In the genomic region with DNA sequence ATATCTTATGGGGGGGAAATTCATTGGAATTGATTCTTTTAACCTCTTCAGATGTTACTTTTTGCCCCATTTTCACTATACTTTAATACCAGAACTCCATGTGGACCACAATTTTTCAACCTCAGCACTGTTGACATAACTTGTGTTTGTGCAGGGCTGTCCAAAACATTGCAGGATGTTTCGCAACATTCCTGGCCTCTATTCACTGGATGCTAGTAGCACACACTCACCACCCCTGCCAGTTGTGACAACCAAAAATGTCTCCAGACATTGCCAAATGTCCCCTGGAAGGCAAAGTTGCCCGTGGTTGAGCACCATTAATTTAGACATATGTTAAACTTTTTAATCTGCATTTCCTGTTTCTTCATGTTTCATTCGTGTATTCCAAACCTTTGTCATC, we compare ENCODE assay signal across 1 cellular context.
TF ChIP-seq lines count a peak whose summit lies in the region.

No MANE protein-coding gene starts in this region.

TF ChIP-seq in HepG2, 621 proteins besides CTCF, POLR2A, EP300 and RAD21 (continued from another document and continues in another):
- TF ChIP-seq, protein P1, sequence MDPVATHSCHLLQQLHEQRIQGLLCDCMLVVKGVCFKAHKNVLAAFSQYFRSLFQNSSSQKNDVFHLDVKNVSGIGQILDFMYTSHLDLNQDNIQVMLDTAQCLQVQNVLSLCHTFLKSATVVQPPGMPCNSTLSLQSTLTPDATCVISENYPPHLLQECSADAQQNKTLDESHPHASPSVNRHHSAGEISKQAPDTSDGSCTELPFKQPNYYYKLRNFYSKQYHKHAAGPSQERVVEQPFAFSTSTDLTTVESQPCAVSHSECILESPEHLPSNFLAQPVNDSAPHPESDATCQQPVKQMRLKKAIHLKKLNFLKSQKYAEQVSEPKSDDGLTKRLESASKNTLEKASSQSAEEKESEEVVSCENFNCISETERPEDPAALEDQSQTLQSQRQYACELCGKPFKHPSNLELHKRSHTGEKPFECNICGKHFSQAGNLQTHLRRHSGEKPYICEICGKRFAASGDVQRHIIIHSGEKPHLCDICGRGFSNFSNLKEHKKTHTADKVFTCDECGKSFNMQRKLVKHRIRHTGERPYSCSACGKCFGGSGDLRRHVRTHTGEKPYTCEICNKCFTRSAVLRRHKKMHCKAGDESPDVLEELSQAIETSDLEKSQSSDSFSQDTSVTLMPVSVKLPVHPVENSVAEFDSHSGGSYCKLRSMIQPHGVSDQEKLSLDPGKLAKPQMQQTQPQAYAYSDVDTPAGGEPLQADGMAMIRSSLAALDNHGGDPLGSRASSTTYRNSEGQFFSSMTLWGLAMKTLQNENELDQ (CRISPR knock-in tag; IDR thresholded peaks at IDR 0.05; ENCODE audit: borderline replicate concordance) = no peak
- TF ChIP-seq NCOA2 (CRISPR knock-in tag; IDR thresholded peaks at IDR 0.05) = peak; percentile 34; the same call in 1 of the 2 replicates
- no peak for TF ChIP-seq MAFG (CRISPR knock-in tag; IDR thresholded peaks at IDR 0.05)
- TF ChIP-seq HHEX (CRISPR knock-in tag; IDR thresholded peaks at IDR 0.05) = no peak
- TF ChIP-seq ZNF331 (CRISPR knock-in tag; IDR thresholded peaks at IDR 0.05) = peak; percentile 37; the same call in 1 of the 2 replicates
- peak; percentile 59; the same call in 1 of the 2 replicates for TF ChIP-seq FOXJ3 (CRISPR knock-in tag; IDR thresholded peaks at IDR 0.05; ENCODE audit: borderline replicate concordance)
- TF ChIP-seq GATAD2A (CRISPR knock-in tag; IDR thresholded peaks at IDR 0.05) = peak; percentile 63
- TF ChIP-seq NFKBIZ (CRISPR knock-in tag; IDR thresholded peaks at IDR 0.05) = no peak
- TF ChIP-seq HNF4A (CRISPR knock-in tag; IDR thresholded peaks at IDR 0.05) = peak; percentile 27; the same call in 1 of the 2 replicates
- TF ChIP-seq ETV5 (CRISPR knock-in tag; IDR thresholded peaks at IDR 0.05; ENCODE audit: borderline replicate concordance) = peak; percentile 69; the same call in 1 of the 2 replicates
- TF ChIP-seq, protein P2, sequence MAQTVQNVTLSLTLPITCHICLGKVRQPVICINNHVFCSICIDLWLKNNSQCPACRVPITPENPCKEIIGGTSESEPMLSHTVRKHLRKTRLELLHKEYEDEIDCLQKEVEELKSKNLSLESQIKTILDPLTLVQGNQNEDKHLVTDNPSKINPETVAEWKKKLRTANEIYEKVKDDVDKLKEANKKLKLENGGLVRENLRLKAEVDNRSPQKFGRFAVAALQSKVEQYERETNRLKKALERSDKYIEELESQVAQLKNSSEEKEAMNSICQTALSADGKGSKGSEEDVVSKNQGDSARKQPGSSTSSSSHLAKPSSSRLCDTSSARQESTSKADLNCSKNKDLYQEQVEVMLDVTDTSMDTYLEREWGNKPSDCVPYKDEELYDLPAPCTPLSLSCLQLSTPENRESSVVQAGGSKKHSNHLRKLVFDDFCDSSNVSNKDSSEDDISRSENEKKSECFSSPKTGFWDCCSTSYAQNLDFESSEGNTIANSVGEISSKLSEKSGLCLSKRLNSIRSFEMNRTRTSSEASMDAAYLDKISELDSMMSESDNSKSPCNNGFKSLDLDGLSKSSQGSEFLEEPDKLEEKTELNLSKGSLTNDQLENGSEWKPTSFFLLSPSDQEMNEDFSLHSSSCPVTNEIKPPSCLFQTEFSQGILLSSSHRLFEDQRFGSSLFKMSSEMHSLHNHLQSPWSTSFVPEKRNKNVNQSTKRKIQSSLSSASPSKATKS (CRISPR knock-in tag; IDR thresholded peaks at IDR 0.05) = no peak
- TF ChIP-seq, protein P3, sequence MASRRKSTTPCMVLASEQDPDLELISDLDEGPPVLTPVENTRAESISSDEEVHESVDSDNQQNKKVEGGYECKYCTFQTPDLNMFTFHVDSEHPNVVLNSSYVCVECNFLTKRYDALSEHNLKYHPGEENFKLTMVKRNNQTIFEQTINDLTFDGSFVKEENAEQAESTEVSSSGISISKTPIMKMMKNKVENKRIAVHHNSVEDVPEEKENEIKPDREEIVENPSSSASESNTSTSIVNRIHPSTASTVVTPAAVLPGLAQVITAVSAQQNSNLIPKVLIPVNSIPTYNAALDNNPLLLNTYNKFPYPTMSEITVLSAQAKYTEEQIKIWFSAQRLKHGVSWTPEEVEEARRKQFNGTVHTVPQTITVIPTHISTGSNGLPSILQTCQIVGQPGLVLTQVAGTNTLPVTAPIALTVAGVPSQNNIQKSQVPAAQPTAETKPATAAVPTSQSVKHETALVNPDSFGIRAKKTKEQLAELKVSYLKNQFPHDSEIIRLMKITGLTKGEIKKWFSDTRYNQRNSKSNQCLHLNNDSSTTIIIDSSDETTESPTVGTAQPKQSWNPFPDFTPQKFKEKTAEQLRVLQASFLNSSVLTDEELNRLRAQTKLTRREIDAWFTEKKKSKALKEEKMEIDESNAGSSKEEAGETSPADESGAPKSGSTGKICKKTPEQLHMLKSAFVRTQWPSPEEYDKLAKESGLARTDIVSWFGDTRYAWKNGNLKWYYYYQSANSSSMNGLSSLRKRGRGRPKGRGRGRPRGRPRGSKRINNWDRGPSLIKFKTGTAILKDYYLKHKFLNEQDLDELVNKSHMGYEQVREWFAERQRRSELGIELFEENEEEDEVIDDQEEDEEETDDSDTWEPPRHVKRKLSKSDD (CRISPR knock-in tag; IDR thresholded peaks at IDR 0.05; ENCODE audit: low read depth) = no peak
- TF ChIP-seq ARNTL (CRISPR knock-in tag; IDR thresholded peaks at IDR 0.05) = no peak
- TF ChIP-seq POLR2AphosphoS2 (IDR thresholded peaks at IDR 0.05; ENCODE audit: low read depth, low read length) = no peak
- TF ChIP-seq, protein P4, sequence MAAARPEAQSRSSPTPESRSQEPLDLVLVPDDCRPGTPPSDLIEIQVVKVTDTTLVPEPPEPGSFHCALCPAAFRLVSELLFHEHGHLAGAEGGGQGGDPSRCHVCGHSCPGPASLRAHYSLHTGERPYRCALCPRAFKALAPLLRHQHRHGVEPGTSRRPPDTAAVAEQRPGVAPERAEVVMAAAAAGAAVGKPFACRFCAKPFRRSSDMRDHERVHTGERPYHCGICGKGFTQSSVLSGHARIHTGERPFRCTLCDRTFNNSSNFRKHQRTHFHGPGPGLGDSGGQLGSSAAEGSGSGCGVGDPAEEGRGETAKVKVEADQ (CRISPR knock-in tag; IDR thresholded peaks at IDR 0.05; ENCODE audit: borderline replicate concordance) = no peak
- TF ChIP-seq, protein P5, sequence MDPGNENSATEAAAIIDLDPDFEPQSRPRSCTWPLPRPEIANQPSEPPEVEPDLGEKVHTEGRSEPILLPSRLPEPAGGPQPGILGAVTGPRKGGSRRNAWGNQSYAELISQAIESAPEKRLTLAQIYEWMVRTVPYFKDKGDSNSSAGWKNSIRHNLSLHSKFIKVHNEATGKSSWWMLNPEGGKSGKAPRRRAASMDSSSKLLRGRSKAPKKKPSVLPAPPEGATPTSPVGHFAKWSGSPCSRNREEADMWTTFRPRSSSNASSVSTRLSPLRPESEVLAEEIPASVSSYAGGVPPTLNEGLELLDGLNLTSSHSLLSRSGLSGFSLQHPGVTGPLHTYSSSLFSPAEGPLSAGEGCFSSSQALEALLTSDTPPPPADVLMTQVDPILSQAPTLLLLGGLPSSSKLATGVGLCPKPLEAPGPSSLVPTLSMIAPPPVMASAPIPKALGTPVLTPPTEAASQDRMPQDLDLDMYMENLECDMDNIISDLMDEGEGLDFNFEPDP (CRISPR knock-in tag; conservative IDR thresholded peaks at IDR 0.05) = no peak
- TF ChIP-seq, protein P6, sequence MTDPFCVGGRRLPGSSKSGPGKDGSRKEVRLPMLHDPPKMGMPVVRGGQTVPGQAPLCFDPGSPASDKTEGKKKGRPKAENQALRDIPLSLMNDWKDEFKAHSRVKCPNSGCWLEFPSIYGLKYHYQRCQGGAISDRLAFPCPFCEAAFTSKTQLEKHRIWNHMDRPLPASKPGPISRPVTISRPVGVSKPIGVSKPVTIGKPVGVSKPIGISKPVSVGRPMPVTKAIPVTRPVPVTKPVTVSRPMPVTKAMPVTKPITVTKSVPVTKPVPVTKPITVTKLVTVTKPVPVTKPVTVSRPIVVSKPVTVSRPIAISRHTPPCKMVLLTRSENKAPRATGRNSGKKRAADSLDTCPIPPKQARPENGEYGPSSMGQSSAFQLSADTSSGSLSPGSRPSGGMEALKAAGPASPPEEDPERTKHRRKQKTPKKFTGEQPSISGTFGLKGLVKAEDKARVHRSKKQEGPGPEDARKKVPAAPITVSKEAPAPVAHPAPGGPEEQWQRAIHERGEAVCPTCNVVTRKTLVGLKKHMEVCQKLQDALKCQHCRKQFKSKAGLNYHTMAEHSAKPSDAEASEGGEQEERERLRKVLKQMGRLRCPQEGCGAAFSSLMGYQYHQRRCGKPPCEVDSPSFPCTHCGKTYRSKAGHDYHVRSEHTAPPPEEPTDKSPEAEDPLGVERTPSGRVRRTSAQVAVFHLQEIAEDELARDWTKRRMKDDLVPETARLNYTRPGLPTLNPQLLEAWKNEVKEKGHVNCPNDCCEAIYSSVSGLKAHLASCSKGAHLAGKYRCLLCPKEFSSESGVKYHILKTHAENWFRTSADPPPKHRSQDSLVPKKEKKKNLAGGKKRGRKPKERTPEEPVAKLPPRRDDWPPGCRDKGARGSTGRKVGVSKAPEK (CRISPR knock-in tag; IDR thresholded peaks at IDR 0.05; ENCODE audit: borderline replicate concordance) = no peak
- peak; percentile 77 for TF ChIP-seq TEAD3 (CRISPR knock-in tag; optimal IDR thresholded peaks at IDR 0.05; ENCODE audit: borderline replicate concordance)
- no peak for TF ChIP-seq ISL2 (CRISPR knock-in tag; IDR thresholded peaks at IDR 0.05)
- TF ChIP-seq, protein P7, sequence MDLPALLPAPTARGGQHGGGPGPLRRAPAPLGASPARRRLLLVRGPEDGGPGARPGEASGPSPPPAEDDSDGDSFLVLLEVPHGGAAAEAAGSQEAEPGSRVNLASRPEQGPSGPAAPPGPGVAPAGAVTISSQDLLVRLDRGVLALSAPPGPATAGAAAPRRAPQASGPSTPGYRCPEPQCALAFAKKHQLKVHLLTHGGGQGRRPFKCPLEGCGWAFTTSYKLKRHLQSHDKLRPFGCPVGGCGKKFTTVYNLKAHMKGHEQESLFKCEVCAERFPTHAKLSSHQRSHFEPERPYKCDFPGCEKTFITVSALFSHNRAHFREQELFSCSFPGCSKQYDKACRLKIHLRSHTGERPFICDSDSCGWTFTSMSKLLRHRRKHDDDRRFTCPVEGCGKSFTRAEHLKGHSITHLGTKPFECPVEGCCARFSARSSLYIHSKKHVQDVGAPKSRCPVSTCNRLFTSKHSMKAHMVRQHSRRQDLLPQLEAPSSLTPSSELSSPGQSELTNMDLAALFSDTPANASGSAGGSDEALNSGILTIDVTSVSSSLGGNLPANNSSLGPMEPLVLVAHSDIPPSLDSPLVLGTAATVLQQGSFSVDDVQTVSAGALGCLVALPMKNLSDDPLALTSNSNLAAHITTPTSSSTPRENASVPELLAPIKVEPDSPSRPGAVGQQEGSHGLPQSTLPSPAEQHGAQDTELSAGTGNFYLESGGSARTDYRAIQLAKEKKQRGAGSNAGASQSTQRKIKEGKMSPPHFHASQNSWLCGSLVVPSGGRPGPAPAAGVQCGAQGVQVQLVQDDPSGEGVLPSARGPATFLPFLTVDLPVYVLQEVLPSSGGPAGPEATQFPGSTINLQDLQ (CRISPR knock-in tag; IDR thresholded peaks at IDR 0.05) = no peak
- TF ChIP-seq, protein P8, sequence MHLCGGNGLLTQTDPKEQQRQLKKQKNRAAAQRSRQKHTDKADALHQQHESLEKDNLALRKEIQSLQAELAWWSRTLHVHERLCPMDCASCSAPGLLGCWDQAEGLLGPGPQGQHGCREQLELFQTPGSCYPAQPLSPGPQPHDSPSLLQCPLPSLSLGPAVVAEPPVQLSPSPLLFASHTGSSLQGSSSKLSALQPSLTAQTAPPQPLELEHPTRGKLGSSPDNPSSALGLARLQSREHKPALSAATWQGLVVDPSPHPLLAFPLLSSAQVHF (CRISPR knock-in tag; IDR thresholded peaks at IDR 0.05) = no peak
- no peak for TF ChIP-seq SMARCE1 (IDR thresholded peaks at IDR 0.05; ENCODE audit: borderline replicate concordance)
- peak; percentile 17; the same call in 1 of the 2 replicates for TF ChIP-seq HDAC2 (CRISPR knock-in tag; IDR thresholded peaks at IDR 0.05)
- no peak for TF ChIP-seq RAD51 (IDR thresholded peaks at IDR 0.05; ENCODE audit: borderline replicate concordance)
- peak; percentile 35; the same call in 1 of the 2 replicates for TF ChIP-seq KDM1A (CRISPR knock-in tag; IDR thresholded peaks at IDR 0.05)
- TF ChIP-seq MXI1 (IDR thresholded peaks at IDR 0.05; ENCODE audit: borderline replicate concordance, low read depth, low read length) = no peak
- TF ChIP-seq, protein P9, sequence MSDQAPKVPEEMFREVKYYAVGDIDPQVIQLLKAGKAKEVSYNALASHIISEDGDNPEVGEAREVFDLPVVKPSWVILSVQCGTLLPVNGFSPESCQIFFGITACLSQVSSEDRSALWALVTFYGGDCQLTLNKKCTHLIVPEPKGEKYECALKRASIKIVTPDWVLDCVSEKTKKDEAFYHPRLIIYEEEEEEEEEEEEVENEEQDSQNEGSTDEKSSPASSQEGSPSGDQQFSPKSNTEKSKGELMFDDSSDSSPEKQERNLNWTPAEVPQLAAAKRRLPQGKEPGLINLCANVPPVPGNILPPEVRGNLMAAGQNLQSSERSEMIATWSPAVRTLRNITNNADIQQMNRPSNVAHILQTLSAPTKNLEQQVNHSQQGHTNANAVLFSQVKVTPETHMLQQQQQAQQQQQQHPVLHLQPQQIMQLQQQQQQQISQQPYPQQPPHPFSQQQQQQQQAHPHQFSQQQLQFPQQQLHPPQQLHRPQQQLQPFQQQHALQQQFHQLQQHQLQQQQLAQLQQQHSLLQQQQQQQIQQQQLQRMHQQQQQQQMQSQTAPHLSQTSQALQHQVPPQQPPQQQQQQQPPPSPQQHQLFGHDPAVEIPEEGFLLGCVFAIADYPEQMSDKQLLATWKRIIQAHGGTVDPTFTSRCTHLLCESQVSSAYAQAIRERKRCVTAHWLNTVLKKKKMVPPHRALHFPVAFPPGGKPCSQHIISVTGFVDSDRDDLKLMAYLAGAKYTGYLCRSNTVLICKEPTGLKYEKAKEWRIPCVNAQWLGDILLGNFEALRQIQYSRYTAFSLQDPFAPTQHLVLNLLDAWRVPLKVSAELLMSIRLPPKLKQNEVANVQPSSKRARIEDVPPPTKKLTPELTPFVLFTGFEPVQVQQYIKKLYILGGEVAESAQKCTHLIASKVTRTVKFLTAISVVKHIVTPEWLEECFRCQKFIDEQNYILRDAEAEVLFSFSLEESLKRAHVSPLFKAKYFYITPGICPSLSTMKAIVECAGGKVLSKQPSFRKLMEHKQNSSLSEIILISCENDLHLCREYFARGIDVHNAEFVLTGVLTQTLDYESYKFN (CRISPR knock-in tag; conservative IDR thresholded peaks at IDR 0.05) = 0 out of 2 replicates have a peak, but pooled peaks have one; percentile 19
- TF ChIP-seq FOXA1 (IDR thresholded peaks at IDR 0.05) = no peak
- peak; percentile 77 for TF ChIP-seq FOXA1 (CRISPR knock-in tag; IDR thresholded peaks at IDR 0.05)
- TF ChIP-seq CEBPB (IDR thresholded peaks at IDR 0.05; ENCODE audit: borderline replicate concordance, low read depth, low read length) = peak; percentile 97
- peak; percentile 36; the same call in 1 of the 2 replicates for TF ChIP-seq FOSL2 (CRISPR knock-in tag; IDR thresholded peaks at IDR 0.05)
- TF ChIP-seq RFXAP (CRISPR knock-in tag; IDR thresholded peaks at IDR 0.05; ENCODE audit: borderline replicate concordance) = no peak
- no peak for TF ChIP-seq SKI (IDR thresholded peaks at IDR 0.05; ENCODE audit: partially characterized antibody)
- no peak for TF ChIP-seq SP5 (CRISPR knock-in tag; IDR thresholded peaks at IDR 0.05; ENCODE audit: borderline replicate concordance, low read depth)
- peak; percentile 34; the same call in 1 of the 2 replicates for TF ChIP-seq FOXK1 (CRISPR knock-in tag; IDR thresholded peaks at IDR 0.05; ENCODE audit: borderline replicate concordance, low read depth)
- TF ChIP-seq ZNF607 (CRISPR knock-in tag; IDR thresholded peaks at IDR 0.05; ENCODE audit: borderline replicate concordance) = no peak
